ENCODE assay signal across 18 cellular contexts in the genomic region with DNA sequence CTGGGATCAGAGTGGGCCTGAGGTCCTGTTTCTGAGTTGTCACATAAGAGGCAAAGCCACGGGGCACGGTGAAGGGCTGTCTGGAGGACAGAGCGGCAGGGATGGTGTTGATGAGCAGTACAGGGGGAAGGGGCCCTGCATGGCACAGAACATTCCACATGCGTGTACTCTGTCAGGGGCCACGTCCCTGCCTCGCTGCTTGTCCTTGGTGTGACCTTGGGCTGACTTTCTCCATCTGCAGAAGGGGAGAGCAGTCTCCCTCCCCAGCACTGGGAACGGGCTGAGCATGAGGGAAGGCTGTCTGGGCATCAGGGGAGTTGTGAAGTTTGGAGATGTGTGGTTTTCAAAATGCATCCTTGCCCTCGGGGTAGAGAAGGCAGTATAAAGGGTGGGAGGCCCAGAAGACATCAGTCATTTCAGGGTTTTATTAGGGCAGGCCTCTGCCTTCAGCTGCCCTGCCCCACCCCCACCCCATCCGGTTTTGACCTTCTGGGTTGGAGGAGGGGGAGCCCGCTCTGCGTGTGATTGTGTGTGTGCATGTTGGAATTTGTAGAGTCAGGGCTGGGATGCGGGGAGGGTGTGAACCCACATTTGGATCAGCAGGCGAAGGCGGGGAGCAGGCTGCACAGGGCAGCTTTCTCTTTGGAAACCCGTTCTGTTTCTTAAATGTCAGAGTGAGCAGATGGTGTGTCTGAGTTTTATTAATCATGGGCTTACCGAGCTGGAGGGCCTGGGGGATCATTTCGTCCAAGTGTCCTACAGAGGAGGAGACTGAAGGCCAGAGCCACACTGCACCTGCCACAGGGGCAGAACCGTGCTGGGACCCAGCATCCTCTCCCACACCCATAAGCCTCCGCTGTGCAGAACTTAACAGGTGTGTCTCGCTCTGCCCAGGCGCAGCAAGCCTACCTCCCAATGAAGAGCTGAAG.
DNase-seq lines count a peak whose midpoint lies in the region; ATAC-seq, FAIRE-seq and TF ChIP-seq lines count a peak whose summit lies in the region.
"Had no signal": no experiment of that assay in that cellular context is flagged by ENCODE, and none has a peak within 500 bp of the region (broad histone marks: within the 10 kb centered on the region; RNA-seq: fewer than 3 reads in every experiment).

No MANE protein-coding gene starts in this region.

- H3K4me3 ChIP-seq in HepG2 (replicated peaks in 1 of 3; ENCODE audit: insufficient read depth in 1 of 3, low read depth in 2 of 3, low read length in 3 of 3) (no peak overlapping the region), right lobe of liver (no peak overlapping the region), Panc1 (ENCODE audit: low read depth in 2 of 2, low read length in 2 of 2) (no peak overlapping the region), iPS-18a (ENCODE audit: low read length) (no peak overlapping the region), vagina (no peak overlapping the region)
- H3K4me3 ChIP-seq: HAP-1, psoas muscle had no signal

- H3K27me3 ChIP-seq in HepG2 (ENCODE audit: control insufficient read depth in 1 of 2, insufficient read depth in 2 of 2, low read length in 2 of 2) (no peaks in the 10 kb centered on the region), right lobe of liver (no peaks in the 10 kb centered on the region), Panc1 (ENCODE audit: control insufficient read depth, insufficient read depth, low read length) (no peaks in the 10 kb centered on the region), iPS-18a (ENCODE audit: control insufficient read depth, insufficient read depth, low read length) (no peaks in the 10 kb centered on the region), vagina (no peaks in the 10 kb centered on the region)

- peaks cover 8% of the 10 kb centered on the region for H3K9me3 Mint-ChIP-seq in activated naive CD4-positive, alpha-beta T cell treated with anti-CD3 and anti-CD28 coated beads for 36 hours
- H3K9me3 Mint-ChIP-seq: activated naive CD8-positive, alpha-beta T cell treated with anti-CD3 and anti-CD28 coated beads for 36 hours had no signal

- no peak for FAIRE-seq in HepG2 (lab: Jason Lieb, UNC)

- TF ChIP-seq RAD21 in HepG2 (CRISPR knock-in tag; IDR thresholded peaks at IDR 0.05) = no peak

- POLR2A ChIA-PET in HepG2 (lab: Yijun Ruan, JAX) (interaction anchor here (1.0 to 7.3 kb wide), 5 partner anchors 9 to 27 kb away, joined by 5 to 227 read pairs (median 7); no protein-coding TSS in a partner anchor), Panc1 (lab: Charles Lee) (no interaction called here)

- H3K4me3 Mint-ChIP-seq in activated naive CD4-positive, alpha-beta T cell treated with anti-CD3 and anti-CD28 coated beads for 36 hours = no peak overlapping the region
- H3K4me3 Mint-ChIP-seq: activated CD4-positive, alpha-beta memory T cell treated with anti-CD3 and anti-CD28 coated beads, Interleukin-2, amount 10 ng/mL, durations not matched to agents 7 days and 5 days; activated naive CD8-positive, alpha-beta T cell treated with anti-CD3 and anti-CD28 coated beads for 36 hours; activated T-cell treated with anti-CD3 and anti-CD28 coated beads, Interleukin-2, amount 50 U/mL, for 4 hours; naive B cell; stimulated activated naive CD8-positive, alpha-beta T cell treated with anti-CD3 and anti-CD28 coated beads, Interleukin-15, amount 100 ng/mL, for 72 hours had no signal

- no peak overlapping the region for H3K4me2 ChIP-seq in HepG2 (ENCODE audit: low read depth, low read length)

- TF ChIP-seq EP300 in HepG2 (IDR thresholded peaks at IDR 0.05; ENCODE audit: low read depth in 2 of 2, low read length in 2 of 2) (no peak), HepG2 (CRISPR knock-in tag; IDR thresholded peaks at IDR 0.05; ENCODE audit: borderline replicate concordance) (no peak)

- H3K79me2 ChIP-seq in HepG2 (ENCODE audit: insufficient read depth, low read length) = peaks cover 11% of the 10 kb centered on the region

- ATAC-seq in HepG2 (no peak), right lobe of liver (no peak), Panc1 (0 out of 2 replicates have a peak, but pooled peaks have one; percentile 10)
- ATAC-seq: activated T-cell treated with anti-CD3 and anti-CD28 coated beads, Interleukin-2, amount 50 U/mL, for 4 hours; stimulated activated naive CD8-positive, alpha-beta T cell treated with anti-CD3 and anti-CD28 coated beads, Interleukin-15, amount 100 ng/mL, for 72 hours had no signal

- TF ChIP-seq POLR2A in HepG2 (IDR thresholded peaks at IDR 0.05; ENCODE audit: insufficient read depth in 1 of 2, low read depth in 2 of 2, low read length in 2 of 2) = 0 out of 4 replicates have a peak, but pooled peaks of 1 of the 2 experiments have one; percentile 13
- no peak for TF ChIP-seq POLR2A in right lobe of liver (IDR thresholded peaks at IDR 0.05)
- TF ChIP-seq POLR2A in vagina (IDR thresholded peaks at IDR 0.05) = no peak

- H3K9me3 ChIP-seq in HepG2 (ENCODE audit: low read length) = no peaks in the 10 kb centered on the region
- no peaks in the 10 kb centered on the region for H3K9me3 ChIP-seq in right lobe of liver
- no peaks in the 10 kb centered on the region for H3K9me3 ChIP-seq in Panc1 (ENCODE audit: control insufficient read depth, insufficient read depth, low read depth, low read length)
- peaks cover 4% of the 10 kb centered on the region for H3K9me3 ChIP-seq in iPS-18a (ENCODE audit: control insufficient read depth, low read depth, low read length)
- no peaks in the 10 kb centered on the region for H3K9me3 ChIP-seq in vagina
- H3K9me3 ChIP-seq: psoas muscle had no signal

- 88% methylated on average over 20 of the region's 21 CpGs for WGBS in HepG2 (ENCODE audit: low lambda C conversion rate)
- WGBS in right lobe of liver (ENCODE audit: insufficient coverage, low coverage, low lambda C conversion rate, missing lambda C conversion rate) = 100% methylated on average over 1 of the region's 21 CpGs

- CTCF ChIA-PET in HepG2 (lab: Yijun Ruan, JAX; ENCODE audit: low intra/inter-chr PET ratio, low total read pairs) (no interaction called here), Panc1 (lab: Charles Lee) (no interaction called here)
- CTCF ChIA-PET in activated naive CD4-positive, alpha-beta T cell treated with anti-CD3 and anti-CD28 coated beads for 36 hours (lab: Charles Lee) = no interaction called here

- no peak overlapping the region for H3K9ac ChIP-seq in HepG2 (ENCODE audit: insufficient read depth, low read depth, low read length)
- peak overlapping the region; percentile 13 for H3K9ac ChIP-seq in iPS-18a (ENCODE audit: low read length)

- H3K27ac Mint-ChIP-seq in activated naive CD4-positive, alpha-beta T cell treated with anti-CD3 and anti-CD28 coated beads for 36 hours = no peak overlapping the region
- H3K27ac Mint-ChIP-seq: activated CD4-positive, alpha-beta memory T cell treated with anti-CD3 and anti-CD28 coated beads, Interleukin-2, amount 10 ng/mL, durations not matched to agents 7 days and 5 days; activated naive CD8-positive, alpha-beta T cell treated with anti-CD3 and anti-CD28 coated beads for 36 hours; stimulated activated naive CD8-positive, alpha-beta T cell treated with anti-CD3 and anti-CD28 coated beads, Interleukin-15, amount 100 ng/mL, for 72 hours had no signal

- H3K27ac ChIP-seq in HepG2 (ENCODE audit: extremely low read length, insufficient read depth, low read length) (no peak overlapping the region), right lobe of liver (no peak overlapping the region), Panc1 (ENCODE audit: low read length) (no peak overlapping the region), iPS-18a (ENCODE audit: low read length) (no peak overlapping the region), vagina (peak overlapping the region; percentile 52)
- H3K27ac ChIP-seq: psoas muscle had no signal

- no peaks in the 10 kb centered on the region for H4K20me1 ChIP-seq in HepG2 (ENCODE audit: insufficient read depth, low read length)

- H3K27me3 Mint-ChIP-seq in activated naive CD4-positive, alpha-beta T cell treated with anti-CD3 and anti-CD28 coated beads for 36 hours (ENCODE audit: low read depth) = no peaks in the 10 kb centered on the region
- H3K27me3 Mint-ChIP-seq: activated CD4-positive, alpha-beta memory T cell treated with anti-CD3 and anti-CD28 coated beads, Interleukin-2, amount 10 ng/mL, durations not matched to agents 7 days and 5 days; activated naive CD8-positive, alpha-beta T cell treated with anti-CD3 and anti-CD28 coated beads for 36 hours; stimulated activated naive CD8-positive, alpha-beta T cell treated with anti-CD3 and anti-CD28 coated beads, Interleukin-15, amount 100 ng/mL, for 72 hours had no signal

- no peaks in the 10 kb centered on the region for H3K4me1 Mint-ChIP-seq in activated naive CD4-positive, alpha-beta T cell treated with anti-CD3 and anti-CD28 coated beads for 36 hours (ENCODE audit: low read depth)
- H3K4me1 Mint-ChIP-seq: activated CD4-positive, alpha-beta memory T cell treated with anti-CD3 and anti-CD28 coated beads, Interleukin-2, amount 10 ng/mL, durations not matched to agents 7 days and 5 days; activated naive CD8-positive, alpha-beta T cell treated with anti-CD3 and anti-CD28 coated beads for 36 hours had no signal

- H3K4me1 ChIP-seq in HepG2 (ENCODE audit: insufficient read depth, low read length) (peaks cover 74% of the 10 kb centered on the region), right lobe of liver (peaks cover 0 to 34% (median 9%) of the 10 kb centered on the region in 4 donors), Panc1 (ENCODE audit: control insufficient read depth, insufficient read depth, low read length) (peaks cover 6% of the 10 kb centered on the region), iPS-18a (ENCODE audit: control insufficient read depth, low read depth, low read length) (peaks cover 11% of the 10 kb centered on the region), vagina (peaks cover 30% of the 10 kb centered on the region)

- H3K36me3 Mint-ChIP-seq in activated naive CD4-positive, alpha-beta T cell treated with anti-CD3 and anti-CD28 coated beads for 36 hours (ENCODE audit: low read depth) = no peaks in the 10 kb centered on the region
- H3K36me3 Mint-ChIP-seq: activated naive CD8-positive, alpha-beta T cell treated with anti-CD3 and anti-CD28 coated beads for 36 hours; naive B cell had no signal

- TF ChIP-seq CTCF in HepG2 (CRISPR knock-in tag; IDR thresholded peaks at IDR 0.05) = no peak
- TF ChIP-seq CTCF in right lobe of liver (IDR thresholded peaks at IDR 0.05) = no peak
- no peak for TF ChIP-seq CTCF in Panc1 (IDR thresholded peaks at IDR 0.05)
- no peak for TF ChIP-seq CTCF in vagina (IDR thresholded peaks at IDR 0.05)

- H3K36me3 ChIP-seq in HepG2 (replicated peaks in 1 of 2; ENCODE audit: control insufficient read depth in 1 of 2, insufficient read depth in 2 of 2, low read length in 2 of 2) (no peaks in the 10 kb centered on the region), right lobe of liver (no peaks in the 10 kb centered on the region), Panc1 (ENCODE audit: control insufficient read depth, insufficient read depth, low read length) (no peaks in the 10 kb centered on the region), iPS-18a (ENCODE audit: control insufficient read depth, low read depth, low read length) (no peaks in the 10 kb centered on the region), vagina (no peaks in the 10 kb centered on the region)
- H3K36me3 ChIP-seq: HAP-1 had no signal

- BruUV-seq in HepG2 (replicated peaks; lab: Mats Ljungman, UMichigan) = no TSS peak
- BruUV-seq in Panc1 (replicated peaks; lab: Mats Ljungman, UMichigan) = no TSS peak

- intact Hi-C loops in HepG2 (cut with micrococcal nuclease; ENCODE audit: unreplicated experiment) = no loop called here
- intact Hi-C loops in right lobe of liver (cut with DNase I) = loop anchor here in 1 of 2 donors (10.0 kb wide), 1 partner anchor 117 kb away; no protein-coding TSS in a partner anchor
- intact Hi-C loops in Panc1 (cut with micrococcal nuclease; ENCODE audit: unreplicated experiment) = loop anchor here (10.0 kb wide), 1 partner anchor 97 kb away; no protein-coding TSS in a partner anchor
- intact Hi-C loops in vagina (cut with DNase I) = no loop called here
- intact Hi-C loops in activated naive CD4-positive, alpha-beta T cell treated with anti-CD3 and anti-CD28 coated beads for 36 hours (cut with micrococcal nuclease) = no loop called here

- H2AFZ ChIP-seq in HepG2 (ENCODE audit: low read length) = no peak overlapping the region

- in situ Hi-C loops in HepG2 (cut with HindIII; ENCODE audit: extremely low pct_ligation_motif_present, low pct_unique_long_range_greater_than_20kb) (no loop called here), Panc1 (cut with HindIII; ENCODE audit: low pct_unique_long_range_greater_than_20kb, low sequenced_read_pairs) (no loop called here)

- DNase-seq in HepG2 (ENCODE audit: low spot score) = no peak
- DNase-seq in right lobe of liver = no peak
- DNase-seq in Panc1 (ENCODE audit: low read depth, low spot score) = no peak
- DNase-seq in vagina (ENCODE audit: extremely low spot score in 2 of 2) = no peak
- DNase-seq in activated naive CD4-positive, alpha-beta T cell treated with anti-CD3 and anti-CD28 coated beads for 36 hours = no peak
- no peak for DNase-seq in hypothalamus (lab: John Stamatoyannopoulos, UW)
- DNase-seq in NCI-H2227 (lab: John Stamatoyannopoulos, UW; ENCODE audit: unreplicated experiment) = no peak
- DNase-seq: activated CD4-positive, alpha-beta memory T cell treated with anti-CD3 and anti-CD28 coated beads, Interleukin-2, amount 10 ng/mL, durations not matched to agents 7 days and 5 days; activated naive CD8-positive, alpha-beta T cell treated with anti-CD3 and anti-CD28 coated beads for 36 hours; activated T-cell treated with anti-CD3 and anti-CD28 coated beads, Interleukin-2, amount 50 U/mL, for 4 hours; effector CD4-positive, alpha-beta T cell; GF-D8; naive B cell; NCI-H187; psoas muscle; stimulated activated naive CD8-positive, alpha-beta T cell treated with anti-CD3 and anti-CD28 coated beads, Interleukin-15, amount 100 ng/mL, for 72 hours had no signal
